8 cellular contexts compared by ENCODE assay signal in the genomic region with DNA sequence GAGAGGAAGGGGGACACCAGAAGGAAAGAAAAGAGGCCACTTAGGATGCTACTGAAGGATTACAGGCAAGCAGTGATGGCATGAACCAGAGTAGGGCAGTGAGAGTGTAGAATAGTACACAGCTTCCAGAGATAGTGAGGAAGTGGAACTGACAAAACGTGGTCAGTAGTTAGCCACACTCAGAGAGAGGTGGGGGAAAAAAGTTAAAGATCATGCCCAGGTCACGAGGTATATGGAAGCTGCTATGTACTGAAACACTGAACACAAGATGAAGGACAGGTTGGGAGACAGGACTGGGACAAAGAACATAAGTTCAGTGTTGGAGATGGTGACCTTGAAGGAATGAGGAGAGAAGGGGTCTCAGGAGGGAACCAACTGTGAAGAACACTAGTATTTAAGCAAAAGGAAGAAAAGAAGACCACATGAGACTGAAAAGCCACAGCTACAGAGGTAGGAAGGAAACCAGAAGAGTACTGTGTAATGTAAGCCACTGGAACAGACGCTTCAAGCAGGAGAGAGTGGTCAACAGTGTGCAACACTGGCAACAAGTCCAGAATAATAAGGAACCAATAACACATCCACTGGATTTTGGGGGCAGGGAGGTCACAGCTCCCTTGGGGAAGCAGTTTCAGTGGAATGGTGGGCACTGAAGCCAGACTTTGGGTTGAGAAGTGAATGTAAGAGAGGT. TPM values are rescaled to one million over a fixed set of nuclear protein-coding genes. Genes with fewer than 3 reads are reported as not detected.
A peak's percentile ranks its signal among the peaks of the same experiment; 100 is the strongest.
DNase-seq lines count a peak whose midpoint lies in the region; ATAC-seq, FAIRE-seq and TF ChIP-seq lines count a peak whose summit lies in the region.

No MANE protein-coding gene starts in this region.

- H3K27ac ChIP-seq in left lung = peak overlapping the region in 1 of 2 donors; percentile 50
- no peak overlapping the region for H3K27ac ChIP-seq in kidney (ENCODE audit: low read depth in 2 of 2, low read length in 2 of 2)

- H3K4me3 ChIP-seq in left lung (no peak overlapping the region), kidney (ENCODE audit: low read length in 2 of 2) (no peak overlapping the region)

- no peak for TF ChIP-seq POLR2A in GM18505 (IDR thresholded peaks at IDR 0.05; ENCODE audit: borderline replicate concordance, extremely low read depth, insufficient read depth, insufficient read length)

- intact Hi-C loops in left lung (cut with DNase I) (no loop called here), kidney (cut with DNase I) (no loop called here)

- H3K9ac ChIP-seq in kidney (ENCODE audit: low read length in 2 of 2) = no peak overlapping the region

- no peak for FAIRE-seq in kidney (lab: Jason Lieb, UNC)

- ATAC-seq in GM18505 (IDR thresholded peaks at IDR 0.05; ENCODE audit: unreplicated experiment) (peak; percentile 50), GM21526 (IDR thresholded peaks at IDR 0.05; ENCODE audit: low FRiP score, unreplicated experiment) (peak; percentile 56), HG03442 (IDR thresholded peaks at IDR 0.05; ENCODE audit: unreplicated experiment) (peak; percentile 68), left lung (peak; percentile 60)

- TF ChIP-seq CTCF in left lung (IDR thresholded peaks at IDR 0.05) (no peak), kidney (IDR thresholded peaks at IDR 0.05; ENCODE audit: borderline replicate concordance, extremely low read depth, insufficient read depth) (no peak)

- DNase-seq in left lung (no peak), kidney (no peak), 8988T (no peak), cerebellar cortex (ENCODE audit: low spot score) (no peak), NCI-H1105 (lab: John Stamatoyannopoulos, UW) (no peak)

- H3K36me3 ChIP-seq in left lung = peaks cover 0 to 18% of the 10 kb centered on the region in 2 donors
- no peaks in the 10 kb centered on the region for H3K36me3 ChIP-seq in kidney (ENCODE audit: control insufficient read depth in 1 of 2, insufficient read depth in 2 of 2, low read length in 2 of 2)

- H3K9me3 ChIP-seq in left lung (no peaks in the 10 kb centered on the region), kidney (ENCODE audit: control insufficient read depth in 1 of 2, low read length in 2 of 2) (no peaks in the 10 kb centered on the region)

- no peaks in the 10 kb centered on the region for H3K27me3 ChIP-seq in left lung

- peaks cover 7 to 51% of the 10 kb centered on the region in 2 donors for H3K4me1 ChIP-seq in left lung
- H3K4me1 ChIP-seq in kidney (ENCODE audit: control insufficient read depth in 1 of 2, insufficient read depth in 1 of 2, low read depth in 1 of 2, low read length in 2 of 2) = no peaks in the 10 kb centered on the region

RNA-seq across cellular contexts. Expression of gene ELL2, which starts 45.5 kb away (rescaled TPM):
- total RNA-seq in left lung = 10 to 100 TPM; 46.9 to 62.7 TPM
- total RNA-seq in kidney = 37.2 TPM
- polyA plus RNA-seq in kidney (ENCODE audit: insufficient read depth, low read depth, low replicate concordance) = 10.1 TPM
